In genomic region chr3:151770941-151771340, GRCh38 we compare ENCODE assay signal across 12 cellular contexts. TPM values are rescaled to one million over a fixed set of nuclear protein-coding genes. Genes with fewer than 3 reads are reported as not detected.
DNase-seq lines count a peak whose midpoint lies in the region; ATAC-seq and TF ChIP-seq lines count a peak whose summit lies in the region.
"Had no signal": no experiment of that assay in that cellular context is flagged by ENCODE, and none has a peak within 500 bp of the region (broad histone marks: within the 10 kb centered on the region; RNA-seq: fewer than 3 reads in every experiment).

No MANE protein-coding gene starts in this region.

- DNase-seq in AG08396 (ENCODE audit: low spot score) (peak; percentile 37), RWPE2 (ENCODE audit: low spot score) (no peak), fibroblast of peridontal ligament (ENCODE audit: extremely low read depth) (peak; percentile 74), omental fat pad (ENCODE audit: low spot score) (no peak), neural progenitor cell (ENCODE audit: low spot score) (no peak), NCI-H345 treated with DMSO at 0.1 percent for 48 hours (lab: John Stamatoyannopoulos, UW; ENCODE audit: unreplicated experiment) (no peak)
- DNase-seq in activated CD4-positive, alpha-beta T cell treated with anti-CD3 and anti-CD28 coated beads, Interleukin-2, amount 50 U/mL, for 48 hours: no peak
- DNase-seq: stimulated activated CD4-positive, alpha-beta T cell treated with anti-CD3 and anti-CD28 coated beads, Interleukin-2, amount 100 ng/mL, for 48 hours had no signal

- no peak overlapping the region for H3K4me2 ChIP-seq in neural progenitor cell

- ATAC-seq in RWPE2 (ENCODE audit: low read depth) (no peak; the same call in 2 of the 3 replicates), omental fat pad (ENCODE audit: low FRiP score) (peak; percentile 32), HG02678 (IDR thresholded peaks at IDR 0.05; ENCODE audit: unreplicated experiment) (no peak)

- H3K9me3 Mint-ChIP-seq in neural progenitor cell: no peaks in the 10 kb centered on the region
- H3K9me3 Mint-ChIP-seq: T-helper 1 cell treated with Interleukin-12 subunit alpha and Interleukin-12 subunit beta and Interleukin-4 antibody, amounts not matched to agents 30 μg/mL and 1 μg/mL, for 36 hours had no signal

- H3K27ac Mint-ChIP-seq in neural progenitor cell: no peak overlapping the region
- H3K27ac Mint-ChIP-seq: activated naive CD8-positive, alpha-beta T cell; T-helper 1 cell treated with Interleukin-12 subunit alpha and Interleukin-12 subunit beta and Interleukin-4 antibody, amounts not matched to agents 30 μg/mL and 1 μg/mL, for 36 hours had no signal

- H3K9ac ChIP-seq in neural progenitor cell: no peak overlapping the region
- H3K9ac ChIP-seq: BLaER1 treated with 17β-estradiol and CSF1 and Interleukin-3, amounts not matched to agents 10 nM and 100 nM had no signal

- H3K4me1 ChIP-seq in RWPE2 (ENCODE audit: insufficient read depth, poor library complexity, severe bottlenecking) (peaks cover 27% of the 10 kb centered on the region), neural progenitor cell (no peaks in the 10 kb centered on the region)

- H3F3A ChIP-seq in neural progenitor cell (ENCODE audit: low read depth): no peaks in the 10 kb centered on the region

- H3K9me3 ChIP-seq in RWPE2 (ENCODE audit: severe bottlenecking): no peaks in the 10 kb centered on the region
- no peaks in the 10 kb centered on the region for H3K9me3 ChIP-seq in neural progenitor cell (ENCODE audit: low read depth)
- H3K9me3 ChIP-seq: BLaER1 treated with 17β-estradiol and CSF1 and Interleukin-3, amounts not matched to agents 10 nM and 100 nM had no signal

- TF ChIP-seq CTCF in RWPE2 (IDR thresholded peaks at IDR 0.05; ENCODE audit: poor library complexity, severe bottlenecking): no peak
- no peak for TF ChIP-seq CTCF in omental fat pad (IDR thresholded peaks at IDR 0.05)
- TF ChIP-seq CTCF in neural progenitor cell (IDR thresholded peaks at IDR 0.05): no peak

- H3K79me2 ChIP-seq in neural progenitor cell (ENCODE audit: low read depth): no peaks in the 10 kb centered on the region

- no peaks in the 10 kb centered on the region for H3K27me3 Mint-ChIP-seq in neural progenitor cell (ENCODE audit: insufficient read depth, low read depth)

- no peak overlapping the region for H2AFZ ChIP-seq in neural progenitor cell (replicated peaks)

- peaks cover 4% of the 10 kb centered on the region for H3K4me1 Mint-ChIP-seq in neural progenitor cell

- H3K27ac ChIP-seq in RWPE2 (ENCODE audit: poor library complexity, severe bottlenecking) (peak overlapping the region; percentile 74), neural progenitor cell (no peak overlapping the region)

- H3K36me3 Mint-ChIP-seq in neural progenitor cell: no peaks in the 10 kb centered on the region
- H3K36me3 Mint-ChIP-seq: activated naive CD8-positive, alpha-beta T cell had no signal

- no peak overlapping the region for H3K4me3 Mint-ChIP-seq in neural progenitor cell
- H3K4me3 Mint-ChIP-seq: activated naive CD8-positive, alpha-beta T cell; T-helper 1 cell treated with Interleukin-12 subunit alpha and Interleukin-12 subunit beta and Interleukin-4 antibody, amounts not matched to agents 30 μg/mL and 1 μg/mL, for 36 hours had no signal

- no peaks in the 10 kb centered on the region for H4K20me1 ChIP-seq in neural progenitor cell (ENCODE audit: low read depth)
- H4K20me1 ChIP-seq: BLaER1 treated with 17β-estradiol and CSF1 and Interleukin-3, amounts not matched to agents 10 nM and 100 nM had no signal

- no peak overlapping the region for H3K4me3 ChIP-seq in RWPE2 (ENCODE audit: severe bottlenecking)
- no peak overlapping the region for H3K4me3 ChIP-seq in neural progenitor cell
- H3K4me3 ChIP-seq: BLaER1 treated with 17β-estradiol and CSF1 and Interleukin-3, amounts not matched to agents 10 nM and 100 nM had no signal

- H3K27me3 ChIP-seq in RWPE2 (ENCODE audit: insufficient read depth, poor library complexity, severe bottlenecking): no peaks in the 10 kb centered on the region
- no peaks in the 10 kb centered on the region for H3K27me3 ChIP-seq in neural progenitor cell
- H3K27me3 ChIP-seq: BLaER1 treated with 17β-estradiol and CSF1 and Interleukin-3, amounts not matched to agents 10 nM and 100 nM had no signal

- no peaks in the 10 kb centered on the region for H3K36me3 ChIP-seq in RWPE2 (ENCODE audit: low read depth)
- H3K36me3 ChIP-seq in neural progenitor cell: no peaks in the 10 kb centered on the region
- H3K36me3 ChIP-seq: BLaER1 treated with 17β-estradiol and CSF1 and Interleukin-3, amounts not matched to agents 10 nM and 100 nM had no signal

RNA-seq across cellular contexts. Expression of gene AADACL2, which starts 37.2 kb away (rescaled TPM):
- total RNA-seq in omental fat pad (1 to 10 TPM in 3 of 4 donors, not detected in 1; 1.1 to 8.1 (median 2.8) TPM), neural progenitor cell (ENCODE audit: low replicate concordance) (not detected in 2 replicates)

RNA-seq across cellular contexts. Expression of gene AADAC, which starts 43.0 kb away (rescaled TPM):
- total RNA-seq in omental fat pad (10 to 100 TPM in 1 of 4 donors, 1 to 10 TPM in 2, under 1 TPM in 1; 0.95 to 22.2 (median 1.8) TPM), neural progenitor cell (ENCODE audit: low replicate concordance) (not detected in 2 replicates)

Comparison
In these comparisons a context has a peak if more than half of its experiments do, and no peak if none do; other contexts are left out.
1. DNase-seq: peak in AG08396 (single experiment) and fibroblast of peridontal ligament (single experiment); none in RWPE2 (single experiment), omental fat pad (single experiment), neural progenitor cell (single experiment), activated CD4-positive, alpha-beta T cell treated with anti-CD3 and anti-CD28 coated beads, Interleukin-2, amount 50 U/mL, for 48 hours (0 of 2) and NCI-H345 treated with DMSO at 0.1 percent for 48 hours (single experiment).